Comparison of ENCODE assay signal across 9 cellular contexts in the genomic region with DNA sequence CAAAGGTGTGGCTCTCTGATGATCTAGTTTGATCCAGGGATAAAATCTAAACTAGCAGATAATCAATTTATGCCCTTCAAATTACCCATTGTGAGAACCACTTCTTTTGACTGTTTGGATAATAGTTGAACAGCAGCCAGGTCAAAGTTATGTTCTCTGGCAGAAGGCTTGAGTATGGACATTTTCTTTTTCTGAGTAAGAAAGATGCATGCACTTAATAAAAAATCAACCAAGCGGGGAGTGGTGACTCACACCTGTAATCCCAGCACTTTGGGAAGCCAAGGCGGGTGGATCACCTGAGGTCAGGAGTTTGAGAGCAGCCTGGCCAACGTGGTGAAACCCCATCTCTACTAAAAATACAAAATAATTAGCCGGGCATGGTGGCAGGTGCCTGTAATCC. TPM values are rescaled to one million over a fixed set of nuclear protein-coding genes. Genes with fewer than 3 reads are reported as not detected.
DNase-seq lines count a peak whose midpoint lies in the region; ATAC-seq and TF ChIP-seq lines count a peak whose summit lies in the region.
"Not testable (repeated sequence)": the region's sequence is repeated elsewhere in the genome, so short reads cannot be mapped to it uniquely, and the experiment has no call there.
"Had no signal": no experiment of that assay in that cellular context is flagged by ENCODE, and none has a peak within 500 bp of the region (broad histone marks: within the 10 kb centered on the region; RNA-seq: fewer than 3 reads in every experiment).

No MANE protein-coding gene starts in this region.

- CTCF ChIA-PET in PC-3 (lab: Charles Lee) = not testable (repeated sequence)

- intact Hi-C loops in PC-3 (cut with micrococcal nuclease) = not testable (repeated sequence)

- H3K27ac Mint-ChIP-seq in HFFc6 = not testable (repeated sequence)

- not testable (repeated sequence) for H3K4me2 ChIP-seq in PC-3 (ENCODE audit: low read length)

- H3K4me3 Mint-ChIP-seq in HFFc6 = not testable (repeated sequence)

- H3K4me1 ChIP-seq in PC-3 (ENCODE audit: insufficient read depth, low read length) = not testable (repeated sequence)

- not testable (repeated sequence) for H4K20me1 ChIP-seq in PC-3 (ENCODE audit: low read length)

- not testable (repeated sequence) for TF ChIP-seq CTCF in AG10803 (conservative IDR thresholded peaks at IDR 0.05; ENCODE audit: low read length); HFFc6 (IDR thresholded peaks at IDR 0.05); PC-3 (conservative IDR thresholded peaks at IDR 0.05; ENCODE audit: low read depth, low read length); choroid plexus epithelial cell (conservative IDR thresholded peaks at IDR 0.05; ENCODE audit: low read depth, low read length)

- not testable (repeated sequence) for H2AFZ ChIP-seq in PC-3 (ENCODE audit: low read length)

- H3K27ac ChIP-seq in PC-3 (ENCODE audit: low read length) = not testable (repeated sequence)

- H3K9me3 ChIP-seq in PC-3 (ENCODE audit: low read length) = not testable (repeated sequence)

- not testable (repeated sequence) for H3K9me2 ChIP-seq in PC-3 (replicated peaks; ENCODE audit: low read length)

- peak; percentile 47 for DNase-seq in AG10803 (ENCODE audit: low read depth)
- peak; percentile 34 for DNase-seq in HFFc6
- peak; percentile 46 for DNase-seq in PC-3
- peak; percentile 32 for DNase-seq in amniotic epithelial cell (ENCODE audit: low read depth)
- DNase-seq in choroid plexus epithelial cell (ENCODE audit: low read depth) = peak; percentile 40
- DNase-seq in fibroblast of peridontal ligament (ENCODE audit: extremely low read depth) = peak; percentile 26
- peak; percentile 73 for DNase-seq in kidney tubule cell (ENCODE audit: low spot score)

- not testable (repeated sequence) for H3K9ac ChIP-seq in PC-3 (ENCODE audit: low read length)

- not testable (repeated sequence) for BruUV-seq in PC-3 (replicated peaks; lab: Mats Ljungman, UMichigan)

- peak; percentile 29; the same call in 1 of the 2 replicates for ATAC-seq in PC-3

- not testable (repeated sequence) for H3K4me3 ChIP-seq in AG10803 (ENCODE audit: low read length); PC-3 (ENCODE audit: low read length); choroid plexus epithelial cell (ENCODE audit: low read depth, low read length)

- not testable (repeated sequence) for H3K9me3 Mint-ChIP-seq in HFFc6

- not testable (repeated sequence) for H3K36me3 Mint-ChIP-seq in HFFc6 (ENCODE audit: low read depth)

- peaks cover 24% of the 10 kb centered on the region for H3K4me1 Mint-ChIP-seq in HFFc6 (ENCODE audit: low read depth)

- POLR2A ChIA-PET in PC-3 (lab: Charles Lee; ENCODE audit: unreplicated experiment) = not testable (repeated sequence)

- H3K79me2 ChIP-seq in PC-3 (ENCODE audit: low read length) = not testable (repeated sequence)

- H3K27me3 ChIP-seq in PC-3 (ENCODE audit: low read length) = not testable (repeated sequence)

- not testable (repeated sequence) for H3K27me3 Mint-ChIP-seq in HFFc6 (ENCODE audit: insufficient read depth)

- H3K36me3 ChIP-seq in PC-3 (ENCODE audit: low read depth, low read length) = not testable (repeated sequence)

- H3F3A ChIP-seq in PC-3 (ENCODE audit: low read length, unreplicated experiment) = not testable (repeated sequence)

RNA-seq across cellular contexts. Expression of a gene that starts 5.7 kb away (rescaled TPM):
- total RNA-seq in HFFc6 (2021; fragmentation: NEBNext Ultra II Directional; extraction: Animal tissue kit (Norgen Biotek cat#: 25700)) = under 1 TPM in 3 of 6 experiments, not detected in 3; 0.14 to 0.34 (median 0.18) TPM
- total RNA-seq in PC-3 (2014; rRNA removed) = 0.87 TPM in 1 of 2 replicates, not detected in the other
- total RNA-seq: CD8-positive, alpha-beta T cell; HepG2 had no signal

RNA-seq across cellular contexts. Expression of a gene that starts 22.3 kb away (rescaled TPM):
- 100 to 1,000 TPM; 184 to 237 (median 206) TPM for total RNA-seq in HFFc6 (2021; fragmentation: NEBNext Ultra II Directional; extraction: Animal tissue kit (Norgen Biotek cat#: 25700))
- 281 and 293 TPM in 2 replicates for total RNA-seq in PC-3 (2014; rRNA removed)
